20 cellular contexts compared by ENCODE assay signal in genomic region chr1:3711381-3711779, GRCh38. TPM values are rescaled to one million over a fixed set of nuclear protein-coding genes. Genes with fewer than 3 reads are reported as not detected.
"Had no signal": no experiment of that assay in that cellular context is flagged by ENCODE, and none has a peak within 500 bp of the region (broad histone marks: within the 10 kb centered on the region; RNA-seq: fewer than 3 reads in every experiment).

No MANE protein-coding gene starts in this region.

- H3K4me2 ChIP-seq: hepatocyte had no signal

- H3K9me3 ChIP-seq: ovary, stomach, thoracic aorta had no signal

- DNase-seq: effector memory CD4-positive, alpha-beta T cell; foreskin melanocyte; head of caudate nucleus; kidney glomerular epithelial cell; natural killer cell; ovary; right cardiac atrium; small intestine; stimulated activated CD4-positive, alpha-beta T cell treated with anti-CD3 and anti-CD28 coated beads, Interleukin-12 subunit alpha, Interleukin-12 subunit beta, amount 100 ng/mL, for 4 hours; stimulated activated naive CD4-positive, alpha-beta T cell; stomach had no signal

- H3K36me3 ChIP-seq: ovary, stomach, thoracic aorta had no signal

- H3K4me1 Mint-ChIP-seq: natural killer cell, neural crest cell had no signal

- H3K9me3 Mint-ChIP-seq: natural killer cell, neural crest cell had no signal

- H2AFZ ChIP-seq: hepatocyte had no signal

- H3K27ac Mint-ChIP-seq: natural killer cell, progenitor cell of endocrine pancreas had no signal

- H3K27me3 ChIP-seq: ovary had no signal

- ATAC-seq: natural killer cell, right cardiac atrium had no signal

- H3K4me3 Mint-ChIP-seq: natural killer cell, neural crest cell had no signal

- H3K4me3 ChIP-seq: hepatocyte, ovary, stomach, thoracic aorta had no signal

- H3K27ac ChIP-seq: hepatocyte, ovary, stomach, thoracic aorta had no signal

- H3K36me3 Mint-ChIP-seq: natural killer cell had no signal

RNA-seq across cellular contexts. Expression of gene CCDC27, which starts 40.9 kb away (rescaled TPM):
- total RNA-seq: liver, lung microvascular endothelial cell, mesenteric fat pad, mononuclear cell, natural killer cell, neural crest cell, ovary, progenitor cell of endocrine pancreas, stomach, thoracic aorta, urinary bladder had no signal
- polyA plus RNA-seq: liver, right cardiac atrium, stomach, urinary bladder had no signal

RNA-seq across cellular contexts. Expression of gene TP73, which starts 59.1 kb away (rescaled TPM):
- total RNA-seq: mesenteric fat pad, mononuclear cell, thoracic aorta had no signal
